ENCODE assay signal across 24 cellular contexts in genomic region chr1:63668298-63668697, GRCh38.
DNase-seq lines count a peak whose midpoint lies in the region; ATAC-seq and TF ChIP-seq lines count a peak whose summit lies in the region.
"Had no signal": no experiment of that assay in that cellular context is flagged by ENCODE, and none has a peak within 500 bp of the region (broad histone marks: within the 10 kb centered on the region; RNA-seq: fewer than 3 reads in every experiment).

No MANE protein-coding gene starts in this region.

- CTCF ChIA-PET in activated CD4-positive, alpha-beta T cell treated with anti-CD3 and anti-CD28 coated beads for 36 hours (lab: Charles Lee) = interaction anchor here (0.6 kb wide), 1 partner anchor 30 kb away, joined by 3 read pairs; no protein-coding TSS in a partner anchor
- CTCF ChIA-PET in activated CD4-positive, alpha-beta T cell treated with anti-CD3 and anti-CD28 coated beads, Interleukin-2, amount 10 ng/mL, durations not matched to agents 7 days and 5 days (lab: Charles Lee) = interaction anchor here (0.7 kb wide), 1 partner anchor 16 kb away, joined by 3 read pairs; no protein-coding TSS in a partner anchor

- intact Hi-C loops in activated CD4-positive, alpha-beta T cell treated with anti-CD3 and anti-CD28 coated beads for 36 hours (cut with DNase I, micrococcal nuclease) = no loop called here

- H3K27ac ChIP-seq in MM.1S (ENCODE audit: low read length) = no peak overlapping the region
- H3K27ac ChIP-seq: 22Rv1, lower lobe of right lung had no signal

- no peaks in the 10 kb centered on the region for H3F3A ChIP-seq in MM.1S (ENCODE audit: insufficient read depth, low read length)

- no peaks in the 10 kb centered on the region for H3K4me1 Mint-ChIP-seq in activated CD4-positive, alpha-beta T cell treated with anti-CD3 and anti-CD28 coated beads for 36 hours
- no peaks in the 10 kb centered on the region for H3K4me1 Mint-ChIP-seq in activated CD4-positive, alpha-beta T cell treated with anti-CD3 and anti-CD28 coated beads, Interleukin-2, amount 10 ng/mL, durations not matched to agents 7 days and 5 days
- H3K4me1 Mint-ChIP-seq: activated B cell treated with CpG ODN at 0.5 μM for 24 hours had no signal

- H4K20me1 ChIP-seq in MM.1S (ENCODE audit: insufficient read depth, low read length) = no peaks in the 10 kb centered on the region

- no peaks in the 10 kb centered on the region for H3K79me2 ChIP-seq in MM.1S (ENCODE audit: low read length)

- DNase-seq in activated CD4-positive, alpha-beta T cell treated with anti-CD3 and anti-CD28 coated beads for 36 hours = no peak
- DNase-seq in activated CD4-positive, alpha-beta T cell treated with anti-CD3 and anti-CD28 coated beads, Interleukin-2, amount 10 ng/mL, durations not matched to agents 7 days and 5 days = no peak
- DNase-seq in epithelial cell of esophagus (ENCODE audit: low read depth) (peak; percentile 57), MM.1S (no peak)
- DNase-seq: activated B cell treated with CpG ODN at 0.5 μM for 24 hours; activated CD4-positive, alpha-beta memory T cell treated with anti-CD3 and anti-CD28 coated beads, Interleukin-2, amount 10 ng/mL, durations not matched to agents 7 days and 5 days; BE2C; DMS79 treated with DMSO at 0.1 percent for 48 hours; hippocampal formation; islet precursor cell; lower lobe of right lung; NCI-H1105 treated with DMSO at 0.1 percent for 48 hours; NCI-H2081; NCI-H446 treated with DMSO at 0.1 percent for 48 hours; stimulated activated CD4-positive, alpha-beta T cell treated with anti-CD3 and anti-CD28 coated beads, Interleukin-4, amount 100 ng/mL, for 1 hour; stomach; T1000 had no signal

- no peaks in the 10 kb centered on the region for H3K36me3 ChIP-seq in MM.1S (replicated peaks; ENCODE audit: insufficient read depth, low read length)
- H3K36me3 ChIP-seq: BE2C, lower lobe of right lung, stomach had no signal

- POLR2A ChIA-PET in activated CD4-positive, alpha-beta T cell treated with anti-CD3 and anti-CD28 coated beads for 36 hours (lab: Charles Lee) = no interaction called here
- POLR2A ChIA-PET in activated CD4-positive, alpha-beta T cell treated with anti-CD3 and anti-CD28 coated beads, Interleukin-2, amount 10 ng/mL, durations not matched to agents 7 days and 5 days (lab: Charles Lee) = no interaction called here

- no peaks in the 10 kb centered on the region for H3K27me3 Mint-ChIP-seq in activated CD4-positive, alpha-beta T cell treated with anti-CD3 and anti-CD28 coated beads for 36 hours
- no peaks in the 10 kb centered on the region for H3K27me3 Mint-ChIP-seq in activated CD4-positive, alpha-beta T cell treated with anti-CD3 and anti-CD28 coated beads, Interleukin-2, amount 10 ng/mL, durations not matched to agents 7 days and 5 days
- H3K27me3 Mint-ChIP-seq: activated B cell treated with CpG ODN at 0.5 μM for 24 hours; activated CD4-positive, alpha-beta memory T cell treated with anti-CD3 and anti-CD28 coated beads, Interleukin-2, amount 10 ng/mL, durations not matched to agents 7 days and 5 days; activated naive CD8-positive, alpha-beta T cell; type B pancreatic cell had no signal

- TF ChIP-seq CTCF in epithelial cell of esophagus (IDR thresholded peaks at IDR 0.05; ENCODE audit: insufficient read depth, low read depth, low read length, missing control alignments) (no peak), MM.1S (IDR thresholded peaks at IDR 0.05; ENCODE audit: low read length) (no peak)

- H3K4me1 ChIP-seq in MM.1S (ENCODE audit: low read length) = no peaks in the 10 kb centered on the region
- H3K4me1 ChIP-seq: BE2C, lower lobe of right lung had no signal

- H2AFZ ChIP-seq in MM.1S (ENCODE audit: low read length) = no peak overlapping the region

- H3K4me3 ChIP-seq in epithelial cell of esophagus (ENCODE audit: low read length) = no peak overlapping the region
- H3K4me3 ChIP-seq in MM.1S (ENCODE audit: low read length) = no peak overlapping the region
- H3K4me3 ChIP-seq: lower lobe of right lung, stomach had no signal

- H3K9me3 Mint-ChIP-seq in activated CD4-positive, alpha-beta T cell treated with anti-CD3 and anti-CD28 coated beads for 36 hours (ENCODE audit: low read depth) = peaks cover 9% of the 10 kb centered on the region
- peaks cover 8% of the 10 kb centered on the region for H3K9me3 Mint-ChIP-seq in activated CD4-positive, alpha-beta T cell treated with anti-CD3 and anti-CD28 coated beads, Interleukin-2, amount 10 ng/mL, durations not matched to agents 7 days and 5 days

- no peaks in the 10 kb centered on the region for H3K9me2 ChIP-seq in MM.1S (replicated peaks; ENCODE audit: insufficient read depth, low read length)

- H3K27ac Mint-ChIP-seq in activated CD4-positive, alpha-beta T cell treated with anti-CD3 and anti-CD28 coated beads for 36 hours = no peak overlapping the region
- no peak overlapping the region for H3K27ac Mint-ChIP-seq in activated CD4-positive, alpha-beta T cell treated with anti-CD3 and anti-CD28 coated beads, Interleukin-2, amount 10 ng/mL, durations not matched to agents 7 days and 5 days
- H3K27ac Mint-ChIP-seq: activated B cell treated with CpG ODN at 0.5 μM for 24 hours; activated CD4-positive, alpha-beta memory T cell treated with anti-CD3 and anti-CD28 coated beads, Interleukin-2, amount 10 ng/mL, durations not matched to agents 7 days and 5 days; activated naive CD8-positive, alpha-beta T cell; type B pancreatic cell had no signal

- H3K9ac ChIP-seq in MM.1S (ENCODE audit: low read length) = no peak overlapping the region

- no peaks in the 10 kb centered on the region for H3K9me3 ChIP-seq in MM.1S (replicated peaks; ENCODE audit: insufficient read depth, low read length)
- H3K9me3 ChIP-seq: BE2C, lower lobe of right lung had no signal

- no peak overlapping the region for H3K4me2 ChIP-seq in MM.1S (ENCODE audit: low read depth, low read length)

- H3K36me3 Mint-ChIP-seq in activated CD4-positive, alpha-beta T cell treated with anti-CD3 and anti-CD28 coated beads for 36 hours (ENCODE audit: low read depth) = peaks cover 3% of the 10 kb centered on the region
- H3K36me3 Mint-ChIP-seq in activated CD4-positive, alpha-beta T cell treated with anti-CD3 and anti-CD28 coated beads, Interleukin-2, amount 10 ng/mL, durations not matched to agents 7 days and 5 days (ENCODE audit: low read depth) = peaks cover 4% of the 10 kb centered on the region
- H3K36me3 Mint-ChIP-seq: type B pancreatic cell had no signal

- H3K27me3 ChIP-seq in MM.1S (replicated peaks; ENCODE audit: insufficient read depth, low read length) = no peaks in the 10 kb centered on the region
- H3K27me3 ChIP-seq: BE2C, stomach had no signal

- H3K4me3 Mint-ChIP-seq in activated CD4-positive, alpha-beta T cell treated with anti-CD3 and anti-CD28 coated beads for 36 hours = no peak overlapping the region
- no peak overlapping the region for H3K4me3 Mint-ChIP-seq in activated CD4-positive, alpha-beta T cell treated with anti-CD3 and anti-CD28 coated beads, Interleukin-2, amount 10 ng/mL, durations not matched to agents 7 days and 5 days
- H3K4me3 Mint-ChIP-seq: activated B cell treated with CpG ODN at 0.5 μM for 24 hours; activated CD4-positive, alpha-beta memory T cell treated with anti-CD3 and anti-CD28 coated beads, Interleukin-2, amount 10 ng/mL, durations not matched to agents 7 days and 5 days; activated naive CD8-positive, alpha-beta T cell; type B pancreatic cell had no signal

- ATAC-seq in activated CD4-positive, alpha-beta T cell treated with anti-CD3 and anti-CD28 coated beads for 36 hours = peak; percentile 42
- peak; percentile 67 for ATAC-seq in HG03565 (IDR thresholded peaks at IDR 0.05; ENCODE audit: unreplicated experiment)
- no peak for ATAC-seq in GM21390 (IDR thresholded peaks at IDR 0.05; ENCODE audit: unreplicated experiment)
- no peak for ATAC-seq in GM18519 (IDR thresholded peaks at IDR 0.05; ENCODE audit: low FRiP score, unreplicated experiment)
- no peak for ATAC-seq in HG02840 (IDR thresholded peaks at IDR 0.05; ENCODE audit: low FRiP score, unreplicated experiment)
- ATAC-seq: lower lobe of right lung had no signal

Comparison
In these comparisons a context has a peak if more than half of its experiments do, and no peak if none do; other contexts are left out.
1. ATAC-seq: peak in activated CD4-positive, alpha-beta T cell treated with anti-CD3 and anti-CD28 coated beads for 36 hours (single experiment) and HG03565 (single experiment); none in GM21390 (single experiment), GM18519 (single experiment) and HG02840 (single experiment).